Comparison of ENCODE assay signal across 7 cellular contexts in genomic region chr1:204411451-204412245, GRCh38. TPM values are rescaled to one million over a fixed set of nuclear protein-coding genes. Genes with fewer than 3 reads are reported as not detected.
DNase-seq lines count a peak whose midpoint lies in the region; ATAC-seq, FAIRE-seq and TF ChIP-seq lines count a peak whose summit lies in the region.

Gene PPP1R15B (minus strand): TSS chr1:204411817. CDS start chr1:204411411, 406 bp downstream.

- H3K27me3 ChIP-seq in body of pancreas, result no peaks in the 10 kb centered on the region
- no peaks in the 10 kb centered on the region for H3K27me3 ChIP-seq in sigmoid colon

- H3K9me3 ChIP-seq in body of pancreas, result no peaks in the 10 kb centered on the region
- H3K9me3 ChIP-seq in sigmoid colon, result no peaks in the 10 kb centered on the region

- peak in 1 of 7 experiments; percentile 20 for TF ChIP-seq CTCF in body of pancreas (IDR thresholded peaks at IDR 0.05)
- TF ChIP-seq CTCF in sigmoid colon (IDR thresholded peaks at IDR 0.05), result no peak

- ATAC-seq in GM18519 (IDR thresholded peaks at IDR 0.05; ENCODE audit: low FRiP score, unreplicated experiment) (peak; percentile 83), HG03060 (IDR thresholded peaks at IDR 0.05; ENCODE audit: low read depth, unreplicated experiment) (peak; percentile 81), body of pancreas (peak; percentile 95)

- H3K4me1 ChIP-seq in body of pancreas (peaks cover 22% of the 10 kb centered on the region), sigmoid colon (peaks cover 0 to 46% (median 25%) of the 10 kb centered on the region in 4 donors)

- intact Hi-C loops in body of pancreas (cut with DNase I), result no loop called here
- intact Hi-C loops in sigmoid colon (cut with DNase I), result loop anchor here (5.0 kb wide), 1 partner anchor 1134 kb away; no protein-coding TSS in a partner anchor

- peak within 1 kb of the TSS; percentile 93 to 100 (median 97) for H3K27ac ChIP-seq in body of pancreas
- peak within 1 kb of the TSS; percentile 96 to 100 (median 99) for H3K27ac ChIP-seq in sigmoid colon

- peak in 2 of 4 donors; percentile 65 to 67 for TF ChIP-seq EP300 in sigmoid colon (IDR thresholded peaks at IDR 0.05)

- peak; percentile 96 for FAIRE-seq in TTC549 (lab: Jason Lieb, UNC)

- TF ChIP-seq POLR2A in body of pancreas (IDR thresholded peaks at IDR 0.05) (peak; percentile 90 to 98 (median 97)), sigmoid colon (IDR thresholded peaks at IDR 0.05) (peak; percentile 94 to 95)

- peak within 1 kb of the TSS; percentile 60 to 61 for H3K4me3 ChIP-seq in body of pancreas
- H3K4me3 ChIP-seq in sigmoid colon, result peak within 1 kb of the TSS; percentile 69 to 97 (median 92)

- no peaks in the 10 kb centered on the region for H3K36me3 ChIP-seq in body of pancreas (replicated peaks in 1 of 2; ENCODE audit: insufficient read depth in 1 of 2, low read depth in 2 of 2)
- peaks cover 0 to 7% (median 0%) of the 10 kb centered on the region in 4 donors for H3K36me3 ChIP-seq in sigmoid colon

- peak; percentile 98 for DNase-seq in NCI-H2107 treated with DMSO at 0.1 percent for 48 hours (lab: John Stamatoyannopoulos, UW; ENCODE audit: unreplicated experiment)
- DNase-seq in body of pancreas, result peak; percentile 97 to 99 (median 98)
- DNase-seq in iPS DF 19.7 (ENCODE audit: low read depth, low spot score), result peak; percentile 88
- DNase-seq in sigmoid colon, result peak; percentile 99

- 0% methylated on average over 21 to 68 of the region's 70 CpGs for WGBS in body of pancreas, 2 donors
- WGBS in sigmoid colon, 2 donors, result 0% methylated on average over 69 to 70 of the region's 70 CpGs

RNA-seq across cellular contexts. Expression of gene PPP1R15B, which starts in this region (rescaled TPM):
- total RNA-seq in body of pancreas, result 10 to 100 TPM; 32.9 to 34.3 TPM
- total RNA-seq in sigmoid colon, result 10 to 100 TPM; 40.0 to 44.7 (median 42.9) TPM
- polyA plus RNA-seq in sigmoid colon, result 10 to 100 TPM in 1 of 3 donors, 1 to 10 TPM in 2; 9.0 to 31.3 (median 9.5) TPM

Comparison
In these comparisons a context has a peak if more than half of its experiments do, and no peak if none do; other contexts are left out.
1. Peak in every context shown above with its lines: DNase-seq, ATAC-seq, H3K4me3 ChIP-seq and H3K27ac ChIP-seq.